8 cellular contexts compared by ENCODE assay signal in genomic region chr22:31969789-31970489, GRCh38. TPM values are rescaled to one million over a fixed set of nuclear protein-coding genes. Genes with fewer than 3 reads are reported as not detected.
DNase-seq lines count a peak whose midpoint lies in the region; ATAC-seq and TF ChIP-seq lines count a peak whose summit lies in the region.

No MANE protein-coding gene starts in this region.

- H3K36me3 ChIP-seq in BLaER1 (no peaks in the 10 kb centered on the region), MG63 (no peaks in the 10 kb centered on the region), cardiac muscle cell (no peaks in the 10 kb centered on the region), ovary (no peaks in the 10 kb centered on the region)

- H3K4me3 ChIP-seq in BLaER1 (peak overlapping the region; percentile 68), MG63 (peak overlapping the region; percentile 21), cardiac muscle cell (peak overlapping the region; percentile 23), ovary (peak overlapping the region; percentile 36)

- H3K36me3 Mint-ChIP-seq in activated naive CD8-positive, alpha-beta T cell treated with anti-CD3 and anti-CD28 coated beads, Interleukin-2, amount 10 ng/mL, durations not matched to agents 7 days and 5 days, result no peaks in the 10 kb centered on the region

- H3K27me3 Mint-ChIP-seq in activated naive CD8-positive, alpha-beta T cell treated with anti-CD3 and anti-CD28 coated beads, Interleukin-2, amount 10 ng/mL, durations not matched to agents 7 days and 5 days, result peaks cover 10% of the 10 kb centered on the region

- peak overlapping the region; percentile 87 for H3K4me3 Mint-ChIP-seq in activated naive CD8-positive, alpha-beta T cell treated with anti-CD3 and anti-CD28 coated beads, Interleukin-2, amount 10 ng/mL, durations not matched to agents 7 days and 5 days

- no peaks in the 10 kb centered on the region for H3K9me3 ChIP-seq in BLaER1
- H3K9me3 ChIP-seq in MG63, result no peaks in the 10 kb centered on the region
- H3K9me3 ChIP-seq in cardiac muscle cell (ENCODE audit: low read depth), result no peaks in the 10 kb centered on the region
- no peaks in the 10 kb centered on the region for H3K9me3 ChIP-seq in ovary

- WGBS in ovary, 3 donors, result 23 to 27% (median 25%) methylated on average over 19 of the region's 19 CpGs

- TF ChIP-seq POLR2A in ovary (IDR thresholded peaks at IDR 0.05), result no peak

- peaks cover 10% of the 10 kb centered on the region for H3K4me1 Mint-ChIP-seq in activated naive CD8-positive, alpha-beta T cell treated with anti-CD3 and anti-CD28 coated beads, Interleukin-2, amount 10 ng/mL, durations not matched to agents 7 days and 5 days

- no peaks in the 10 kb centered on the region for H3K9me3 Mint-ChIP-seq in activated naive CD8-positive, alpha-beta T cell treated with anti-CD3 and anti-CD28 coated beads, Interleukin-2, amount 10 ng/mL, durations not matched to agents 7 days and 5 days

- TF ChIP-seq CTCF in cardiac muscle cell (IDR thresholded peaks at IDR 0.05; ENCODE audit: low read depth, low read length) (peak; percentile 72), ovary (IDR thresholded peaks at IDR 0.05) (peak in 1 of 3 donors; percentile 37)

- H4K20me1 ChIP-seq in BLaER1, result no peaks in the 10 kb centered on the region

- peak overlapping the region; percentile 95 for H3K4me2 ChIP-seq in BLaER1

- peak; percentile 44 for DNase-seq in MG63
- peak; percentile 66 for DNase-seq in SK-N-DZ (ENCODE audit: low spot score)
- DNase-seq in activated naive CD8-positive, alpha-beta T cell treated with anti-CD3 and anti-CD28 coated beads, Interleukin-2, amount 10 ng/mL, durations not matched to agents 7 days and 5 days, result peak; percentile 61
- DNase-seq in cardiac muscle cell (ENCODE audit: low read depth in 1 of 2, low spot score in 1 of 2), result peak; percentile 73 to 77
- DNase-seq in ovary, result peak; percentile 65 to 73 (median 68)

- ATAC-seq in GM19372 (IDR thresholded peaks at IDR 0.05; ENCODE audit: low read depth, unreplicated experiment) (peak; percentile 44), GM19463 (IDR thresholded peaks at IDR 0.05; ENCODE audit: unreplicated experiment) (no peak)
- peak; percentile 75 for ATAC-seq in activated naive CD8-positive, alpha-beta T cell treated with anti-CD3 and anti-CD28 coated beads, Interleukin-2, amount 10 ng/mL, durations not matched to agents 7 days and 5 days (ENCODE audit: low read depth)

- peak overlapping the region; percentile 61; the same call in 1 of the 2 replicates for H3K9ac ChIP-seq in BLaER1

- H3K27me3 ChIP-seq in BLaER1, result no peaks in the 10 kb centered on the region
- no peaks in the 10 kb centered on the region for H3K27me3 ChIP-seq in MG63
- peaks cover 4% of the 10 kb centered on the region for H3K27me3 ChIP-seq in cardiac muscle cell
- no peaks in the 10 kb centered on the region for H3K27me3 ChIP-seq in ovary

- peaks cover 26% of the 10 kb centered on the region for H3K4me1 ChIP-seq in BLaER1
- H3K4me1 ChIP-seq in cardiac muscle cell (ENCODE audit: low read depth), result no peaks in the 10 kb centered on the region
- no peaks in the 10 kb centered on the region for H3K4me1 ChIP-seq in ovary (ENCODE audit: insufficient read depth)

- POLR2A ChIA-PET in activated naive CD8-positive, alpha-beta T cell treated with anti-CD3 and anti-CD28 coated beads, Interleukin-2, amount 10 ng/mL, durations not matched to agents 7 days and 5 days (lab: Charles Lee), result interaction anchor here (0.9 to 1.6 kb wide), 3 partner anchors 293 to 308 kb away, joined by 3 to 4 read pairs (median 4); partner anchors contain the start of gene PISD

- intact Hi-C loops in ovary (cut with DNase I), result loop anchor here in 1 of 4 donors (5.0 kb wide), 1 partner anchor 557 kb away; no protein-coding TSS in a partner anchor

- peak overlapping the region; percentile 7 for H3K27ac Mint-ChIP-seq in activated naive CD8-positive, alpha-beta T cell treated with anti-CD3 and anti-CD28 coated beads, Interleukin-2, amount 10 ng/mL, durations not matched to agents 7 days and 5 days

- no peak overlapping the region for H3K27ac ChIP-seq in BLaER1
- no peak overlapping the region for H3K27ac ChIP-seq in cardiac muscle cell
- no peak overlapping the region for H3K27ac ChIP-seq in ovary

- TF ChIP-seq EP300 in ovary (IDR thresholded peaks at IDR 0.05), result no peak

RNA-seq across cellular contexts. Expression of gene YWHAH, which starts 25.6 kb away (rescaled TPM):
- 92.2 and 125 TPM in 2 replicates for total RNA-seq in MG63 (2014; rRNA removed; shearing (Covaris generic); ENCODE audit: low replicate concordance)
- polyA plus RNA-seq in SK-N-DZ (2014; cell fraction: cytosol; rRNA removed), result 138 and 160 TPM in 2 replicates
- polyA plus RNA-seq in SK-N-DZ (2014; cell fraction: nucleus; rRNA removed), result 63.4 and 73.7 TPM in 2 replicates
- 100 to 1,000 TPM; 159 to 160 TPM for total RNA-seq in activated naive CD8-positive, alpha-beta T cell treated with anti-CD3 and anti-CD28 coated beads, Interleukin-2, amount 10 ng/mL, durations not matched to agents 7 days and 5 days
- 58.4 and 70.8 TPM in 2 replicates for total RNA-seq in cardiac muscle cell
- 143 and 164 TPM in 2 replicates for polyA plus RNA-seq in cardiac muscle cell
- total RNA-seq in ovary, result 100 to 1,000 TPM in 5 of 7 donors, 10 to 100 TPM in 2; 53.1 to 118 (median 107) TPM
- polyA plus RNA-seq in ovary, result 100 to 1,000 TPM in 1 of 2 donors, 10 to 100 TPM in 1; 51.5 to 144 TPM
